Comparison of ENCODE assay signal across 1 cellular context in the genomic region with DNA sequence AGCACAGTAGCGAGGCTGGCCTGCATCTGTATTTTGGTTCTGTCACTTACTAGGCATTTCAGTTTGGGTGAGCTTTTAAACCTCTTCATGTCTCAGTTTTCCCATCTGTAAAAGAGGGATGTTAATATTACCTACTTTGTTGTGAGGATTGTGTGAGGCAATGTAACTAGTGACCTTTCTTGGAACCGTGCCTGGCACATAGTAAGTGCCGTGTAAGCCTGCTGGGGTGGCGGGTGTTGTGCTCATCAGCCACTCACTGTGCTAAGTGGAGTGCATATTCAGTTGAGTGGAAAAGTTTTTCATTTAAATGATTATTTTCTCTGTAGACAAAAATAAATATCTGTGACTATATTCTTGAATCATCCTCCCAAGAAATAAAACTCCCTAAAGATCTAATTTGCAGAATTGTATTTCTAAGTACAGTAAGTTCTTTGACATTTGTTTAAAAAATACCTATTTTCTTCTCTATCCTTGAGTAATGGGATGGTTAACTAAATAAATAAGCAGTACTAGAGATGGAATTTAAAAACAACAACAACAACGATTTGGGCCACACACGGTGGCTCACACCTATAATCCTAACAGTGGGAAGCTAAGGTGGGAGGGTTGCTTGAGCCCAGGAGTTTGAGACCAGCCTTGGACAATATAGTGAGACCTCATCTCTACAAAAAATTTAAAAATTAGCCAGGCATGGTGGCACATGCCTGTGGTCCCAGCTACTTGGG.
TF ChIP-seq lines count a peak whose summit lies in the region.

No MANE protein-coding gene starts in this region.

TF ChIP-seq in GM23338, 12 proteins besides CTCF, POLR2A, EP300 and RAD21 (continued from another document):
- TF ChIP-seq, protein P1, sequence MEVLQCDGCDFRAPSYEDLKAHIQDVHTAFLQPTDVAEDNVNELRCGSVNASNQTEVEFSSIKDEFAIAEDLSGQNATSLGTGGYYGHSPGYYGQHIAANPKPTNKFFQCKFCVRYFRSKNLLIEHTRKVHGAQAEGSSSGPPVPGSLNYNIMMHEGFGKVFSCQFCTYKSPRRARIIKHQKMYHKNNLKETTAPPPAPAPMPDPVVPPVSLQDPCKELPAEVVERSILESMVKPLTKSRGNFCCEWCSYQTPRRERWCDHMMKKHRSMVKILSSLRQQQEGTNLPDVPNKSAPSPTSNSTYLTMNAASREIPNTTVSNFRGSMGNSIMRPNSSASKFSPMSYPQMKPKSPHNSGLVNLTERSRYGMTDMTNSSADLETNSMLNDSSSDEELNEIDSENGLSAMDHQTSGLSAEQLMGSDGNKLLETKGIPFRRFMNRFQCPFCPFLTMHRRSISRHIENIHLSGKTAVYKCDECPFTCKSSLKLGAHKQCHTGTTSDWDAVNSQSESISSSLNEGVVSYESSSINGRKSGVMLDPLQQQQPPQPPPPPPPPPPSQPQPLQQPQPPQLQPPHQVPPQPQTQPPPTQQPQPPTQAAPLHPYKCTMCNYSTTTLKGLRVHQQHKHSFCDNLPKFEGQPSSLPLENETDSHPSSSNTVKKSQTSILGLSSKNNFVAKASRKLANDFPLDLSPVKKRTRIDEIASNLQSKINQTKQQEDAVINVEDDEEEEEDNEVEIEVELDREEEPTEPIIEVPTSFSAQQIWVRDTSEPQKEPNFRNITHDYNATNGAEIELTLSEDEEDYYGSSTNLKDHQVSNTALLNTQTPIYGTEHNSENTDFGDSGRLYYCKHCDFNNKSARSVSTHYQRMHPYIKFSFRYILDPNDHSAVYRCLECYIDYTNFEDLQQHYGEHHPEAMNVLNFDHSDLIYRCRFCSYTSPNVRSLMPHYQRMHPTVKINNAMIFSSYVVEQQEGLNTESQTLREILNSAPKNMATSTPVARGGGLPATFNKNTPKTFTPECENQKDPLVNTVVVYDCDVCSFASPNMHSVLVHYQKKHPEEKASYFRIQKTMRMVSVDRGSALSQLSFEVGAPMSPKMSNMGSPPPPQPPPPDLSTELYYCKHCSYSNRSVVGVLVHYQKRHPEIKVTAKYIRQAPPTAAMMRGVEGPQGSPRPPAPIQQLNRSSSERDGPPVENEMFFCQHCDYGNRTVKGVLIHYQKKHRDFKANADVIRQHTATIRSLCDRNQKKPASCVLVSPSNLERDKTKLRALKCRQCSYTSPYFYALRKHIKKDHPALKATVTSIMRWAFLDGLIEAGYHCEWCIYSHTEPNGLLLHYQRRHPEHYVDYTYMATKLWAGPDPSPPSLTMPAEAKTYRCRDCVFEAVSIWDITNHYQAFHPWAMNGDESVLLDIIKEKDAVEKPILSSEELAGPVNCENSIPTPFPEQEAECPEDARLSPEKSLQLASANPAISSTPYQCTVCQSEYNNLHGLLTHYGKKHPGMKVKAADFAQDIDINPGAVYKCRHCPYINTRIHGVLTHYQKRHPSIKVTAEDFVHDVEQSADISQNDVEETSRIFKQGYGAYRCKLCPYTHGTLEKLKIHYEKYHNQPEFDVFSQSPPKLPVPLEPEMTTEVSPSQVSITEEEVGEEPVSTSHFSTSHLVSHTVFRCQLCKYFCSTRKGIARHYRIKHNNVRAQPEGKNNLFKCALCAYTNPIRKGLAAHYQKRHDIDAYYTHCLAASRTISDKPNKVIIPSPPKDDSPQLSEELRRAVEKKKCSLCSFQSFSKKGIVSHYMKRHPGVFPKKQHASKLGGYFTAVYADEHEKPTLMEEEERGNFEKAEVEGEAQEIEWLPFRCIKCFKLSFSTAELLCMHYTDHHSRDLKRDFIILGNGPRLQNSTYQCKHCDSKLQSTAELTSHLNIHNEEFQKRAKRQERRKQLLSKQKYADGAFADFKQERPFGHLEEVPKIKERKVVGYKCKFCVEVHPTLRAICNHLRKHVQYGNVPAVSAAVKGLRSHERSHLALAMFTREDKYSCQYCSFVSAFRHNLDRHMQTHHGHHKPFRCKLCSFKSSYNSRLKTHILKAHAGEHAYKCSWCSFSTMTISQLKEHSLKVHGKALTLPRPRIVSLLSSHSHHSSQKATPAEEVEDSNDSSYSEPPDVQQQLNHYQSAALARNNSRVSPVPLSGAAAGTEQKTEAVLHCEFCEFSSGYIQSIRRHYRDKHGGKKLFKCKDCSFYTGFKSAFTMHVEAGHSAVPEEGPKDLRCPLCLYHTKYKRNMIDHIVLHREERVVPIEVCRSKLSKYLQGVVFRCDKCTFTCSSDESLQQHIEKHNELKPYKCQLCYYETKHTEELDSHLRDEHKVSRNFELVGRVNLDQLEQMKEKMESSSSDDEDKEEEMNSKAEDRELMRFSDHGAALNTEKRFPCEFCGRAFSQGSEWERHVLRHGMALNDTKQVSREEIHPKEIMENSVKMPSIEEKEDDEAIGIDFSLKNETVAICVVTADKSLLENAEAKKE (CRISPR knock-in tag; IDR thresholded peaks at IDR 0.05): no peak
- no peak for TF ChIP-seq ZNF114 (CRISPR knock-in tag; IDR thresholded peaks at IDR 0.05)
- TF ChIP-seq STAT1 (IDR thresholded peaks at IDR 0.05; ENCODE audit: unreplicated experiment): no peak
- TF ChIP-seq, protein P2, sequence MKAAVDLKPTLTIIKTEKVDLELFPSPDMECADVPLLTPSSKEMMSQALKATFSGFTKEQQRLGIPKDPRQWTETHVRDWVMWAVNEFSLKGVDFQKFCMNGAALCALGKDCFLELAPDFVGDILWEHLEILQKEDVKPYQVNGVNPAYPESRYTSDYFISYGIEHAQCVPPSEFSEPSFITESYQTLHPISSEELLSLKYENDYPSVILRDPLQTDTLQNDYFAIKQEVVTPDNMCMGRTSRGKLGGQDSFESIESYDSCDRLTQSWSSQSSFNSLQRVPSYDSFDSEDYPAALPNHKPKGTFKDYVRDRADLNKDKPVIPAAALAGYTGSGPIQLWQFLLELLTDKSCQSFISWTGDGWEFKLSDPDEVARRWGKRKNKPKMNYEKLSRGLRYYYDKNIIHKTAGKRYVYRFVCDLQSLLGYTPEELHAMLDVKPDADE (IDR thresholded peaks at IDR 0.05): no peak
- no peak for TF ChIP-seq POLR2AphosphoS5 (IDR thresholded peaks at IDR 0.05; ENCODE audit: low read depth)
- no peak for TF ChIP-seq ZNF331 (CRISPR knock-in tag; IDR thresholded peaks at IDR 0.05; ENCODE audit: low read depth)
- TF ChIP-seq, protein P3, sequence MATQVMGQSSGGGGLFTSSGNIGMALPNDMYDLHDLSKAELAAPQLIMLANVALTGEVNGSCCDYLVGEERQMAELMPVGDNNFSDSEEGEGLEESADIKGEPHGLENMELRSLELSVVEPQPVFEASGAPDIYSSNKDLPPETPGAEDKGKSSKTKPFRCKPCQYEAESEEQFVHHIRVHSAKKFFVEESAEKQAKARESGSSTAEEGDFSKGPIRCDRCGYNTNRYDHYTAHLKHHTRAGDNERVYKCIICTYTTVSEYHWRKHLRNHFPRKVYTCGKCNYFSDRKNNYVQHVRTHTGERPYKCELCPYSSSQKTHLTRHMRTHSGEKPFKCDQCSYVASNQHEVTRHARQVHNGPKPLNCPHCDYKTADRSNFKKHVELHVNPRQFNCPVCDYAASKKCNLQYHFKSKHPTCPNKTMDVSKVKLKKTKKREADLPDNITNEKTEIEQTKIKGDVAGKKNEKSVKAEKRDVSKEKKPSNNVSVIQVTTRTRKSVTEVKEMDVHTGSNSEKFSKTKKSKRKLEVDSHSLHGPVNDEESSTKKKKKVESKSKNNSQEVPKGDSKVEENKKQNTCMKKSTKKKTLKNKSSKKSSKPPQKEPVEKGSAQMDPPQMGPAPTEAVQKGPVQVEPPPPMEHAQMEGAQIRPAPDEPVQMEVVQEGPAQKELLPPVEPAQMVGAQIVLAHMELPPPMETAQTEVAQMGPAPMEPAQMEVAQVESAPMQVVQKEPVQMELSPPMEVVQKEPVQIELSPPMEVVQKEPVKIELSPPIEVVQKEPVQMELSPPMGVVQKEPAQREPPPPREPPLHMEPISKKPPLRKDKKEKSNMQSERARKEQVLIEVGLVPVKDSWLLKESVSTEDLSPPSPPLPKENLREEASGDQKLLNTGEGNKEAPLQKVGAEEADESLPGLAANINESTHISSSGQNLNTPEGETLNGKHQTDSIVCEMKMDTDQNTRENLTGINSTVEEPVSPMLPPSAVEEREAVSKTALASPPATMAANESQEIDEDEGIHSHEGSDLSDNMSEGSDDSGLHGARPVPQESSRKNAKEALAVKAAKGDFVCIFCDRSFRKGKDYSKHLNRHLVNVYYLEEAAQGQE (IDR thresholded peaks at IDR 0.05; ENCODE audit: unreplicated experiment): no peak
- no peak for TF ChIP-seq EZH2 (IDR thresholded peaks at IDR 0.05; ENCODE audit: low read depth, unreplicated experiment)
- TF ChIP-seq JUNB (IDR thresholded peaks at IDR 0.05; ENCODE audit: unreplicated experiment): no peak
